In genomic region chr10:5424751-5425150, GRCh38 we compare ENCODE assay signal across 17 cellular contexts. TPM values are rescaled to one million over a fixed set of nuclear protein-coding genes. Genes with fewer than 3 reads are reported as not detected.
"Had no signal": no experiment of that assay in that cellular context is flagged by ENCODE, and none has a peak within 500 bp of the region (broad histone marks: within the 10 kb centered on the region; RNA-seq: fewer than 3 reads in every experiment).

No MANE protein-coding gene starts in this region.

- H3K4me3 Mint-ChIP-seq: activated CD4-positive, alpha-beta memory T cell treated with anti-CD3 and anti-CD28 coated beads for 36 hours; activated naive CD8-positive, alpha-beta T cell treated with anti-CD3 and anti-CD28 coated beads for 36 hours; activated T-cell treated with anti-CD3 and anti-CD28 coated beads, Interleukin-2, amount 50 U/mL, for 4 hours; immature natural killer cell; naive thymus-derived CD4-positive, alpha-beta T cell; T-helper 17 cell had no signal

- FAIRE-seq: pancreas had no signal

- ATAC-seq: activated CD4-positive, CD25-positive, alpha-beta regulatory T cell treated with anti-CD3 and anti-CD28 coated beads, Interleukin-2, amount 50 U/mL, for 24 hours; activated T-cell treated with anti-CD3 and anti-CD28 coated beads, Interleukin-2, amount 50 U/mL, for 4 hours; left colon; naive thymus-derived CD4-positive, alpha-beta T cell; pancreas; T-helper 17 cell had no signal

- DNase-seq: activated CD4-positive, alpha-beta memory T cell treated with anti-CD3 and anti-CD28 coated beads for 36 hours; activated gamma-delta T cell treated with Interleukin-2 at 50 U/mL for 16 hours; activated naive CD8-positive, alpha-beta T cell treated with anti-CD3 and anti-CD28 coated beads for 36 hours; activated T-cell treated with anti-CD3 and anti-CD28 coated beads, Interleukin-2, amount 50 U/mL, for 4 hours; immature natural killer cell; left colon; naive thymus-derived CD4-positive, alpha-beta T cell; pancreas; stimulated activated CD4-positive, alpha-beta T cell treated with anti-CD3 and anti-CD28 coated beads, Interleukin-4, amount 100 ng/mL, for 4 hours; T-helper 17 cell; thyroid gland; uterus had no signal

- H3K4me3 ChIP-seq: lung, pancreas, thyroid gland, uterus had no signal

- H3K27ac ChIP-seq: pancreas, thyroid gland, uterus had no signal

- H3K27me3 ChIP-seq: pancreas, thyroid gland, uterus had no signal

- H3K4me1 Mint-ChIP-seq: activated naive CD8-positive, alpha-beta T cell treated with anti-CD3 and anti-CD28 coated beads for 36 hours had no signal

- H3K27ac Mint-ChIP-seq: activated CD4-positive, alpha-beta memory T cell treated with anti-CD3 and anti-CD28 coated beads for 36 hours; activated naive CD8-positive, alpha-beta T cell treated with anti-CD3 and anti-CD28 coated beads for 36 hours; naive thymus-derived CD4-positive, alpha-beta T cell; T-helper 17 cell had no signal

- H3K36me3 ChIP-seq: pancreas, thyroid gland, uterus had no signal

- H3K9me3 ChIP-seq: pancreas, thyroid gland, uterus had no signal

- H3K27me3 Mint-ChIP-seq: activated CD4-positive, alpha-beta memory T cell treated with anti-CD3 and anti-CD28 coated beads for 36 hours; activated naive CD8-positive, alpha-beta T cell treated with anti-CD3 and anti-CD28 coated beads for 36 hours; naive thymus-derived CD4-positive, alpha-beta T cell; T-helper 17 cell had no signal

- H3K4me1 ChIP-seq: pancreas, thyroid gland, uterus had no signal

RNA-seq across cellular contexts. Expression of gene TUBAL3, which starts 20.1 kb away (rescaled TPM):
- total RNA-seq: activated CD4-positive, alpha-beta memory T cell treated with anti-CD3 and anti-CD28 coated beads for 36 hours; activated naive CD8-positive, alpha-beta T cell treated with anti-CD3 and anti-CD28 coated beads for 36 hours; activated T-cell treated with anti-CD3 and anti-CD28 coated beads, Interleukin-2, amount 50 U/mL, for 4 hours; mononuclear cell; naive thymus-derived CD4-positive, alpha-beta T cell; skeletal muscle tissue; T-helper 17 cell; uterus had no signal
- polyA plus RNA-seq: immature natural killer cell; naive thymus-derived CD4-positive, alpha-beta T cell had no signal

RNA-seq across cellular contexts. Expression of gene UCN3, which starts 60.0 kb away (rescaled TPM):
- total RNA-seq: activated CD4-positive, alpha-beta memory T cell treated with anti-CD3 and anti-CD28 coated beads for 36 hours; activated naive CD8-positive, alpha-beta T cell treated with anti-CD3 and anti-CD28 coated beads for 36 hours; activated T-cell treated with anti-CD3 and anti-CD28 coated beads, Interleukin-2, amount 50 U/mL, for 4 hours; glomerular endothelial cell; mononuclear cell; naive thymus-derived CD4-positive, alpha-beta T cell; skeletal muscle tissue; T-helper 17 cell; thyroid gland; uterus had no signal
- polyA plus RNA-seq: immature natural killer cell; naive thymus-derived CD4-positive, alpha-beta T cell had no signal
